3 cellular contexts compared by ENCODE assay signal in the genomic region with DNA sequence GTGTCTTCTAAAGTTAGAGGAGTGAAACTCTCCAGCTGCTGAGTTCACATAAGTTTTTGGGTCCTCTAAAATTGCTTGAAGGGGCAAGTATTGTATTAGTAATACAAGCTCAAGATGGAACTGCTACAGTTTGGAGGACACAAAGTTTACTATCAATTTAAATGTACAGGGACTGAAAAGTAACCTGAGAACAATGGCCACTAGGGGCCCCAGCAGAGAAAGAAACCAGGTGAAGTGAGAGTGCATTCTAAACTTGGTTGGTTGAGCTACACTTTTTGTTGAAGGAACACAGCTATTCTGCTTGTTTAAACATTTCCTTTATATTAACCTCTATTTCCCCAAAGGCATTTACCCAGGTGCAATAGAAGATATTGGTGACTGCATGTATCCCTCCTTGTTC.
TF ChIP-seq lines count a peak whose summit lies in the region.

No MANE protein-coding gene starts in this region.

TF ChIP-seq in Ishikawa, 13 proteins besides CTCF, POLR2A, EP300 and RAD21:
- TF ChIP-seq CEBPB (IDR thresholded peaks at IDR 0.05), result no peak

TF ChIP-seq in GM12878, 131 proteins besides CTCF, POLR2A, EP300 and RAD21:
- TF ChIP-seq DPF2 (IDR thresholded peaks at IDR 0.05) (no peak), ZNF622 (IDR thresholded peaks at IDR 0.05) (no peak), BMI1 (IDR thresholded peaks at IDR 0.05; ENCODE audit: borderline replicate concordance) (no peak), NR2F1 (conservative IDR thresholded peaks at IDR 0.05) (no peak), FOXK2 (IDR thresholded peaks at IDR 0.05) (no peak), MYB (IDR thresholded peaks at IDR 0.05; ENCODE audit: borderline replicate concordance, low read depth, low read length) (no peak), HDGF (IDR thresholded peaks at IDR 0.05) (no peak), LARP7 (IDR thresholded peaks at IDR 0.05) (no peak), SIX5 (IDR thresholded peaks at IDR 0.05; ENCODE audit: low read depth, low read length, severe bottlenecking) (no peak), ZNF24 (IDR thresholded peaks at IDR 0.05) (no peak), WRNIP1 (IDR thresholded peaks at IDR 0.05; ENCODE audit: borderline replicate concordance, low read depth, low read length) (no peak)
- TF ChIP-seq, protein P1, sequence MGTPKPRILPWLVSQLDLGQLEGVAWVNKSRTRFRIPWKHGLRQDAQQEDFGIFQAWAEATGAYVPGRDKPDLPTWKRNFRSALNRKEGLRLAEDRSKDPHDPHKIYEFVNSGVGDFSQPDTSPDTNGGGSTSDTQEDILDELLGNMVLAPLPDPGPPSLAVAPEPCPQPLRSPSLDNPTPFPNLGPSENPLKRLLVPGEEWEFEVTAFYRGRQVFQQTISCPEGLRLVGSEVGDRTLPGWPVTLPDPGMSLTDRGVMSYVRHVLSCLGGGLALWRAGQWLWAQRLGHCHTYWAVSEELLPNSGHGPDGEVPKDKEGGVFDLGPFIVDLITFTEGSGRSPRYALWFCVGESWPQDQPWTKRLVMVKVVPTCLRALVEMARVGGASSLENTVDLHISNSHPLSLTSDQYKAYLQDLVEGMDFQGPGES (IDR thresholded peaks at IDR 0.05), result no peak
- TF ChIP-seq, protein P2, sequence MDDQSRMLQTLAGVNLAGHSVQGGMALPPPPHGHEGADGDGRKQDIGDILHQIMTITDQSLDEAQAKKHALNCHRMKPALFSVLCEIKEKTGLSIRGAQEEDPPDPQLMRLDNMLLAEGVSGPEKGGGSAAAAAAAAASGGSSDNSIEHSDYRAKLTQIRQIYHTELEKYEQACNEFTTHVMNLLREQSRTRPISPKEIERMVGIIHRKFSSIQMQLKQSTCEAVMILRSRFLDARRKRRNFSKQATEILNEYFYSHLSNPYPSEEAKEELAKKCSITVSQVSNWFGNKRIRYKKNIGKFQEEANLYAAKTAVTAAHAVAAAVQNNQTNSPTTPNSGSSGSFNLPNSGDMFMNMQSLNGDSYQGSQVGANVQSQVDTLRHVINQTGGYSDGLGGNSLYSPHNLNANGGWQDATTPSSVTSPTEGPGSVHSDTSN (IDR thresholded peaks at IDR 0.05; ENCODE audit: insufficient replicate concordance, low read depth, low read length), result no peak
- TF ChIP-seq, protein P3, sequence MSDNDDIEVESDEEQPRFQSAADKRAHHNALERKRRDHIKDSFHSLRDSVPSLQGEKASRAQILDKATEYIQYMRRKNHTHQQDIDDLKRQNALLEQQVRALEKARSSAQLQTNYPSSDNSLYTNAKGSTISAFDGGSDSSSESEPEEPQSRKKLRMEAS (IDR thresholded peaks at IDR 0.05; ENCODE audit: low read depth, low read length), result no peak
- TF ChIP-seq, protein P4, sequence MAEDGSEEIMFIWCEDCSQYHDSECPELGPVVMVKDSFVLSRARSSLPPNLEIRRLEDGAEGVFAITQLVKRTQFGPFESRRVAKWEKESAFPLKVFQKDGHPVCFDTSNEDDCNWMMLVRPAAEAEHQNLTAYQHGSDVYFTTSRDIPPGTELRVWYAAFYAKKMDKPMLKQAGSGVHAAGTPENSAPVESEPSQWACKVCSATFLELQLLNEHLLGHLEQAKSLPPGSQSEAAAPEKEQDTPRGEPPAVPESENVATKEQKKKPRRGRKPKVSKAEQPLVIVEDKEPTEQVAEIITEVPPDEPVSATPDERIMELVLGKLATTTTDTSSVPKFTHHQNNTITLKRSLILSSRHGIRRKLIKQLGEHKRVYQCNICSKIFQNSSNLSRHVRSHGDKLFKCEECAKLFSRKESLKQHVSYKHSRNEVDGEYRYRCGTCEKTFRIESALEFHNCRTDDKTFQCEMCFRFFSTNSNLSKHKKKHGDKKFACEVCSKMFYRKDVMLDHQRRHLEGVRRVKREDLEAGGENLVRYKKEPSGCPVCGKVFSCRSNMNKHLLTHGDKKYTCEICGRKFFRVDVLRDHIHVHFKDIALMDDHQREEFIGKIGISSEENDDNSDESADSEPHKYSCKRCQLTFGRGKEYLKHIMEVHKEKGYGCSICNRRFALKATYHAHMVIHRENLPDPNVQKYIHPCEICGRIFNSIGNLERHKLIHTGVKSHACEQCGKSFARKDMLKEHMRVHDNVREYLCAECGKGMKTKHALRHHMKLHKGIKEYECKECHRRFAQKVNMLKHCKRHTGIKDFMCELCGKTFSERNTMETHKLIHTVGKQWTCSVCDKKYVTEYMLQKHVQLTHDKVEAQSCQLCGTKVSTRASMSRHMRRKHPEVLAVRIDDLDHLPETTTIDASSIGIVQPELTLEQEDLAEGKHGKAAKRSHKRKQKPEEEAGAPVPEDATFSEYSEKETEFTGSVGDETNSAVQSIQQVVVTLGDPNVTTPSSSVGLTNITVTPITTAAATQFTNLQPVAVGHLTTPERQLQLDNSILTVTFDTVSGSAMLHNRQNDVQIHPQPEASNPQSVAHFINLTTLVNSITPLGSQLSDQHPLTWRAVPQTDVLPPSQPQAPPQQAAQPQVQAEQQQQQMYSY (CRISPR knock-in tag; IDR thresholded peaks at IDR 0.05), result no peak
TF ChIP-seq in GM12878: peak in this region for 0.

TF ChIP-seq in HepG2, 621 proteins besides CTCF, POLR2A, EP300 and RAD21:
- TF ChIP-seq RAD51 (IDR thresholded peaks at IDR 0.05; ENCODE audit: borderline replicate concordance) (no peak), ISL2 (CRISPR knock-in tag; IDR thresholded peaks at IDR 0.05) (no peak), ONECUT2 (CRISPR knock-in tag; IDR thresholded peaks at IDR 0.05) (no peak), ZZZ3 (CRISPR knock-in tag; IDR thresholded peaks at IDR 0.05; ENCODE audit: borderline replicate concordance) (no peak), ZNF883 (CRISPR knock-in tag; IDR thresholded peaks at IDR 0.05; ENCODE audit: not compliant biosample characterization) (no peak)
- TF ChIP-seq, protein P5, sequence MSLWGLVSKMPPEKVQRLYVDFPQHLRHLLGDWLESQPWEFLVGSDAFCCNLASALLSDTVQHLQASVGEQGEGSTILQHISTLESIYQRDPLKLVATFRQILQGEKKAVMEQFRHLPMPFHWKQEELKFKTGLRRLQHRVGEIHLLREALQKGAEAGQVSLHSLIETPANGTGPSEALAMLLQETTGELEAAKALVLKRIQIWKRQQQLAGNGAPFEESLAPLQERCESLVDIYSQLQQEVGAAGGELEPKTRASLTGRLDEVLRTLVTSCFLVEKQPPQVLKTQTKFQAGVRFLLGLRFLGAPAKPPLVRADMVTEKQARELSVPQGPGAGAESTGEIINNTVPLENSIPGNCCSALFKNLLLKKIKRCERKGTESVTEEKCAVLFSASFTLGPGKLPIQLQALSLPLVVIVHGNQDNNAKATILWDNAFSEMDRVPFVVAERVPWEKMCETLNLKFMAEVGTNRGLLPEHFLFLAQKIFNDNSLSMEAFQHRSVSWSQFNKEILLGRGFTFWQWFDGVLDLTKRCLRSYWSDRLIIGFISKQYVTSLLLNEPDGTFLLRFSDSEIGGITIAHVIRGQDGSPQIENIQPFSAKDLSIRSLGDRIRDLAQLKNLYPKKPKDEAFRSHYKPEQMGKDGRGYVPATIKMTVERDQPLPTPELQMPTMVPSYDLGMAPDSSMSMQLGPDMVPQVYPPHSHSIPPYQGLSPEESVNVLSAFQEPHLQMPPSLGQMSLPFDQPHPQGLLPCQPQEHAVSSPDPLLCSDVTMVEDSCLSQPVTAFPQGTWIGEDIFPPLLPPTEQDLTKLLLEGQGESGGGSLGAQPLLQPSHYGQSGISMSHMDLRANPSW (CRISPR knock-in tag; IDR thresholded peaks at IDR 0.05; ENCODE audit: borderline replicate concordance), result no peak
- TF ChIP-seq, protein P6, sequence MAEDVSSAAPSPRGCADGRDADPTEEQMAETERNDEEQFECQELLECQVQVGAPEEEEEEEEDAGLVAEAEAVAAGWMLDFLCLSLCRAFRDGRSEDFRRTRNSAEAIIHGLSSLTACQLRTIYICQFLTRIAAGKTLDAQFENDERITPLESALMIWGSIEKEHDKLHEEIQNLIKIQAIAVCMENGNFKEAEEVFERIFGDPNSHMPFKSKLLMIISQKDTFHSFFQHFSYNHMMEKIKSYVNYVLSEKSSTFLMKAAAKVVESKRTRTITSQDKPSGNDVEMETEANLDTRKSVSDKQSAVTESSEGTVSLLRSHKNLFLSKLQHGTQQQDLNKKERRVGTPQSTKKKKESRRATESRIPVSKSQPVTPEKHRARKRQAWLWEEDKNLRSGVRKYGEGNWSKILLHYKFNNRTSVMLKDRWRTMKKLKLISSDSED (CRISPR knock-in tag; IDR thresholded peaks at IDR 0.05), result no peak
